ENCODE assay signal across 25 cellular contexts in genomic region chr13:81917829-81918228, GRCh38.
"Had no signal": no experiment of that assay in that cellular context is flagged by ENCODE, and none has a peak within 500 bp of the region (broad histone marks: within the 10 kb centered on the region; RNA-seq: fewer than 3 reads in every experiment).

No MANE protein-coding gene starts in this region.

- ATAC-seq: activated CD4-positive, alpha-beta T cell treated with anti-CD3 and anti-CD28 coated beads for 36 hours; activated T-helper 17 cell treated with anti-CD3 and anti-CD28 coated beads, Interleukin-2, amount 50 U/mL, for 72 hours had no signal

- H3K27me3 ChIP-seq: brain microvascular endothelial cell, cardiac muscle cell, Peyer's patch, SJCRH30 had no signal

- H3K27me3 Mint-ChIP-seq: activated CD4-positive, alpha-beta memory T cell treated with anti-CD3 and anti-CD28 coated beads, Interleukin-2, amount 10 ng/mL, durations not matched to agents 7 days and 5 days; activated CD4-positive, alpha-beta T cell treated with anti-CD3 and anti-CD28 coated beads for 36 hours; activated naive CD8-positive, alpha-beta T cell; activated T-helper 17 cell treated with anti-CD3 and anti-CD28 coated beads, Interleukin-2, amount 50 U/mL, for 72 hours had no signal

- H3K27ac Mint-ChIP-seq: activated CD4-positive, alpha-beta memory T cell treated with anti-CD3 and anti-CD28 coated beads, Interleukin-2, amount 10 ng/mL, durations not matched to agents 7 days and 5 days; activated CD4-positive, alpha-beta T cell treated with anti-CD3 and anti-CD28 coated beads for 36 hours; activated naive CD4-positive, alpha-beta T cell treated with anti-CD3 and anti-CD28 coated beads for 36 hours; activated naive CD8-positive, alpha-beta T cell; activated T-helper 17 cell treated with anti-CD3 and anti-CD28 coated beads, Interleukin-2, amount 50 U/mL, for 72 hours had no signal

- H3K4me1 Mint-ChIP-seq: activated CD4-positive, alpha-beta memory T cell treated with anti-CD3 and anti-CD28 coated beads, Interleukin-2, amount 10 ng/mL, durations not matched to agents 7 days and 5 days; activated CD4-positive, alpha-beta T cell treated with anti-CD3 and anti-CD28 coated beads for 36 hours; activated T-helper 17 cell treated with anti-CD3 and anti-CD28 coated beads, Interleukin-2, amount 50 U/mL, for 72 hours had no signal

- H3K4me3 ChIP-seq: cardiac muscle cell, Peyer's patch, SJCRH30 had no signal

- H3K4me3 Mint-ChIP-seq: activated CD4-positive, alpha-beta memory T cell treated with anti-CD3 and anti-CD28 coated beads, Interleukin-2, amount 10 ng/mL, durations not matched to agents 7 days and 5 days; activated CD4-positive, alpha-beta T cell treated with anti-CD3 and anti-CD28 coated beads for 36 hours; activated naive CD4-positive, alpha-beta T cell treated with anti-CD3 and anti-CD28 coated beads for 36 hours; activated naive CD8-positive, alpha-beta T cell; activated T-helper 17 cell treated with anti-CD3 and anti-CD28 coated beads, Interleukin-2, amount 50 U/mL, for 72 hours had no signal

- H3K36me3 Mint-ChIP-seq: activated naive CD8-positive, alpha-beta T cell had no signal

- H3K36me3 ChIP-seq: brain microvascular endothelial cell, cardiac muscle cell, Peyer's patch, SJCRH30 had no signal

- DNase-seq: activated CD4-positive, alpha-beta memory T cell treated with anti-CD3 and anti-CD28 coated beads, Interleukin-2, amount 10 ng/mL, durations not matched to agents 7 days and 5 days; activated CD4-positive, alpha-beta T cell treated with anti-CD3 and anti-CD28 coated beads for 36 hours; activated CD4-positive, alpha-beta T cell treated with anti-CD3 and anti-CD28 coated beads, Interleukin-2, amount 50 U/mL, for 1 hour; activated gamma-delta T cell; activated naive CD4-positive, alpha-beta T cell treated with anti-CD3 and anti-CD28 coated beads for 36 hours; activated T-cell treated with anti-CD3 and anti-CD28 coated beads for 4 hours; activated T-cell treated with anti-CD3 and anti-CD28 coated beads, Interleukin-2, amount 50 U/mL, for 48 hours; brain microvascular endothelial cell; MV-4-11; NCI-H1092 treated with DMSO at 0.1 percent for 48 hours; NCI-H1436; NCI-H187; NCI-H2081; NCI-H510A treated with DMSO at 0.1 percent for 48 hours; NCI-H69; NK-92 treated with Interleukin-12 subunit alpha and Interleukin-12 subunit beta, amount 100 ng/mL, for 24 hours; OCI-M1; Peyer's patch; Right ventricle myocardium superior; SJCRH30; SK-N-SH; T-helper 1 cell had no signal
